Comparison of ENCODE assay signal across 1 cellular context in the genomic region with DNA sequence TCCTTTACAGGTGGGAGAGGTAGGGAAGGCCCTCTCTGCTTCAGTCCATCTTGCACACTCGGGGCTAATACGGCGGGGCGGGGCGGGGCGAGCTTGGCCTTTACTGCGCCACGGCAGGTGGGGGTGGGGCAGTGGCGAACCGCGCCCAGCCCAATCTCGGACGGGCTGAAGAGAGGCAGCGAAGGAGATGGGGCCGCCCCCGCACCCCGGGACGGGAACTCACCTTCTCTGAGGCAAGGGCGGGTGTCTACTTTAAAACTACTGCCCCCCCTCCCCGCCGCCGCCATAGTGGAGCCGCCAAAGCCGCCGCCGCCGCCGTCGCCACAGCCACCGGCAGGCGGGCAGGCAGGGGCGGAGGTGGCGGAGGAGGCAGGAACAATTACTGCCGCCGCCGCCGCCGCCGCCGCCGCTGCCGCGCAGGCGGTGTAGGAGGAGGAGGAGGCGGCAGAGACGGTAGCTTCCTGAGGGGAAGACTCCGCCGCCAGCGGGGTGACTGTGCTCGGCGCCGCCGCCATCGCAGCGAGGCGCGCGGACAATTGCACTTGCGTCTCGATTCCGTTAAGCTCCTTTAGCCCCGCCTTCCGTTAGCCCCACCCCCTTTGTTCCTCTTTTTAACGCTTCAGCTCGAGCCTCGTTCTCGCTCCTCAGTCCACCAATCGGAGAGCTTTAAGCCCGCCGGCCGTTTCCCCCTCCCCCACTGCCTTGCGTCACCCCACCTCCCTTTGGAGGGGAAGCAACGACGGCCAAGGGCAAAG.
TF ChIP-seq lines count a peak whose summit lies in the region.

A gene (minus strand): TSS at position 534 of the 755 bp plus-strand sequence. CDS start 19 bp downstream, at position 515.

TF ChIP-seq in IMR-90, 13 proteins besides CTCF, POLR2A, EP300 and RAD21:
- TF ChIP-seq CEBPB (IDR thresholded peaks at IDR 0.05; ENCODE audit: low read depth, low read length): peak; percentile 15; the same call in 1 of the 2 replicates
- TF ChIP-seq, protein P1, sequence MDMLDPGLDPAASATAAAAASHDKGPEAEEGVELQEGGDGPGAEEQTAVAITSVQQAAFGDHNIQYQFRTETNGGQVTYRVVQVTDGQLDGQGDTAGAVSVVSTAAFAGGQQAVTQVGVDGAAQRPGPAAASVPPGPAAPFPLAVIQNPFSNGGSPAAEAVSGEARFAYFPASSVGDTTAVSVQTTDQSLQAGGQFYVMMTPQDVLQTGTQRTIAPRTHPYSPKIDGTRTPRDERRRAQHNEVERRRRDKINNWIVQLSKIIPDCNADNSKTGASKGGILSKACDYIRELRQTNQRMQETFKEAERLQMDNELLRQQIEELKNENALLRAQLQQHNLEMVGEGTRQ (IDR thresholded peaks at IDR 0.05; ENCODE audit: low read depth, low read length): no peak
